18 cellular contexts compared by ENCODE assay signal in the genomic region with DNA sequence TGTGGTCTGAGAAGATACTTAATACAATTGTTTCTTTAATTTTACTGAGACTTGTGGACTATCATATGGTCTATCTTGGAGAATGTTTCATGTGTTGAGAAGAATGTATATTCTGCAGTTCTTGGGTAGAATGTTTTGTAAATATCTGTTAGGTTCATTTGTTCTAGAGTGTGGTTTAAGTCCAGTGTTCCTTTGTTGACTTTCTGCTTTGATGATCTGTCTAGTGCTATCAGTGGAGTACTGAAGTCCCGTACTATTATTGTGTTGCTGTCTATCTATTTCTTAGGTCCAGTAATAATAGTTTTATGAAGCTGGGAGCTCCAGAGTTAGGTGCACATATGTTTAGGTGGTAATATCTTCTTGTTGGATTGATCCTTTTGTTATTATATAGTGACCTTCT. TPM values are rescaled to one million over a fixed set of nuclear protein-coding genes. Genes with fewer than 3 reads are reported as not detected.
DNase-seq lines count a peak whose midpoint lies in the region; ATAC-seq, FAIRE-seq and TF ChIP-seq lines count a peak whose summit lies in the region.
"Had no signal": no experiment of that assay in that cellular context is flagged by ENCODE, and none has a peak within 500 bp of the region (broad histone marks: within the 10 kb centered on the region; RNA-seq: fewer than 3 reads in every experiment).

No MANE protein-coding gene starts in this region.

- no peak overlapping the region for H3K9ac ChIP-seq in HepG2 (ENCODE audit: insufficient read depth, low read depth, low read length)

- no peaks in the 10 kb centered on the region for H3K27me3 Mint-ChIP-seq in Caco-2 (ENCODE audit: insufficient read depth, unreplicated experiment)
- no peaks in the 10 kb centered on the region for H3K27me3 Mint-ChIP-seq in central memory CD8-positive, alpha-beta T cell
- H3K27me3 Mint-ChIP-seq in natural killer cell treated with Interleukin-12 subunit alpha and Interleukin-12 subunit beta and Interleukin-15 and Interleukin-18, amount 100 ng/mL, for 72 hours, result no peaks in the 10 kb centered on the region
- H3K27me3 Mint-ChIP-seq: CD4-positive, alpha-beta T cell had no signal

- H3K36me3 ChIP-seq in Caco-2 (ENCODE audit: control insufficient read depth, insufficient read depth, low read length) (no peaks in the 10 kb centered on the region), HepG2 (replicated peaks in 1 of 2; ENCODE audit: control insufficient read depth in 1 of 2, insufficient read depth in 2 of 2, low read length in 2 of 2) (peaks cover 0 to 5% of the 10 kb centered on the region in 2 experiments; a peak in 1 of 5 replicates)

- in situ Hi-C loops in HepG2 (cut with HindIII; ENCODE audit: extremely low pct_ligation_motif_present, low pct_unique_long_range_greater_than_20kb), result no loop called here

- peaks cover 70% of the 10 kb centered on the region for H3K79me2 ChIP-seq in HepG2 (ENCODE audit: insufficient read depth, low read length)

- peak overlapping the region; percentile 46 for H3K27ac Mint-ChIP-seq in Caco-2 (ENCODE audit: unreplicated experiment)
- H3K27ac Mint-ChIP-seq in central memory CD8-positive, alpha-beta T cell (ENCODE audit: low read depth), result peak overlapping the region; percentile 67
- H3K27ac Mint-ChIP-seq in natural killer cell treated with Interleukin-12 subunit alpha and Interleukin-12 subunit beta and Interleukin-15 and Interleukin-18, amount 100 ng/mL, for 72 hours, result peak overlapping the region; percentile 2 to 82
- H3K27ac Mint-ChIP-seq: CD4-positive, alpha-beta T cell; GM23338 had no signal

- WGBS in HepG2 (ENCODE audit: low lambda C conversion rate), result 22% methylated on average over 1 of the region's 1 CpG

- no peak for TF ChIP-seq POLR2A in HepG2 (IDR thresholded peaks at IDR 0.05; ENCODE audit: insufficient read depth in 1 of 2, low read depth in 2 of 2, low read length in 2 of 2)

- no peak for DNase-seq in Caco-2
- DNase-seq in central memory CD8-positive, alpha-beta T cell (ENCODE audit: low spot score in 2 of 2), result no peak
- no peak for DNase-seq in HepG2 (ENCODE audit: low spot score)
- no peak for DNase-seq in natural killer cell treated with Interleukin-12 subunit alpha and Interleukin-12 subunit beta and Interleukin-15 and Interleukin-18, amount 100 ng/mL, for 72 hours (ENCODE audit: low spot score)
- no peak for DNase-seq in COR-L47 (lab: John Stamatoyannopoulos, UW)
- DNase-seq in NCI-H345 (lab: John Stamatoyannopoulos, UW), result no peak
- DNase-seq: ACHN; Calu3; CD4-positive, alpha-beta T cell; HCEC 1CT; IMR-90 had no signal

- no peak overlapping the region for H3K4me3 Mint-ChIP-seq in Caco-2 (ENCODE audit: unreplicated experiment)
- no peak overlapping the region for H3K4me3 Mint-ChIP-seq in central memory CD8-positive, alpha-beta T cell
- H3K4me3 Mint-ChIP-seq in natural killer cell treated with Interleukin-12 subunit alpha and Interleukin-12 subunit beta and Interleukin-15 and Interleukin-18, amount 100 ng/mL, for 72 hours, result no peak overlapping the region
- H3K4me3 Mint-ChIP-seq: CD4-positive, alpha-beta T cell; GM23338 had no signal

- peaks cover 15% of the 10 kb centered on the region for H3K36me3 Mint-ChIP-seq in Caco-2 (ENCODE audit: insufficient read depth, unreplicated experiment)
- peaks cover 8% of the 10 kb centered on the region for H3K36me3 Mint-ChIP-seq in central memory CD8-positive, alpha-beta T cell (ENCODE audit: insufficient read depth)
- peaks cover 21% of the 10 kb centered on the region for H3K36me3 Mint-ChIP-seq in natural killer cell treated with Interleukin-12 subunit alpha and Interleukin-12 subunit beta and Interleukin-15 and Interleukin-18, amount 100 ng/mL, for 72 hours

- no peak for ATAC-seq in central memory CD8-positive, alpha-beta T cell (replicated peaks; ENCODE audit: extremely low read depth, poor library complexity, severe bottlenecking)
- no peak for ATAC-seq in HepG2
- ATAC-seq in natural killer cell treated with Interleukin-12 subunit alpha and Interleukin-12 subunit beta and Interleukin-15 and Interleukin-18, amount 100 ng/mL, for 72 hours, result no peak
- ATAC-seq: GM23338, K562 had no signal

- POLR2A ChIA-PET in Caco-2 (lab: Charles Lee), result no interaction called here
- POLR2A ChIA-PET in HepG2 (lab: Yijun Ruan, JAX), result no interaction called here

- H3K4me1 Mint-ChIP-seq in Caco-2 (ENCODE audit: low read depth, unreplicated experiment), result peaks cover 37% of the 10 kb centered on the region
- peaks cover 64% of the 10 kb centered on the region for H3K4me1 Mint-ChIP-seq in central memory CD8-positive, alpha-beta T cell
- peaks cover 53 to 65% of the 10 kb centered on the region in 2 donors for H3K4me1 Mint-ChIP-seq in natural killer cell treated with Interleukin-12 subunit alpha and Interleukin-12 subunit beta and Interleukin-15 and Interleukin-18, amount 100 ng/mL, for 72 hours (ENCODE audit: low read depth in 2 of 2)

- TF ChIP-seq EP300 in HepG2 (IDR thresholded peaks at IDR 0.05; ENCODE audit: low read depth in 2 of 2, low read length in 2 of 2) (no peak), HepG2 (CRISPR knock-in tag; IDR thresholded peaks at IDR 0.05; ENCODE audit: borderline replicate concordance) (no peak)

- FAIRE-seq in HepG2 (lab: Jason Lieb, UNC), result peak; percentile 23
- FAIRE-seq: A204.1, GM12891, H54, K562 had no signal

- no peak overlapping the region for H3K4me3 ChIP-seq in Caco-2 (ENCODE audit: low read depth, low read length)
- H3K4me3 ChIP-seq in HepG2 (replicated peaks in 1 of 3; ENCODE audit: insufficient read depth in 1 of 3, low read depth in 2 of 3, low read length in 3 of 3), result no peak overlapping the region
- H3K4me3 ChIP-seq: GM23338, K562 had no signal

- BruUV-seq in Caco-2 (replicated peaks; lab: Mats Ljungman, UMichigan) (no TSS peak), HepG2 (replicated peaks; lab: Mats Ljungman, UMichigan) (no TSS peak)

- CTCF ChIA-PET in Caco-2 (lab: Charles Lee) (no interaction called here), HepG2 (lab: Yijun Ruan, JAX; ENCODE audit: low intra/inter-chr PET ratio, low total read pairs) (no interaction called here)

- H3K27me3 ChIP-seq in Caco-2 (replicated peaks; ENCODE audit: control insufficient read depth, insufficient read depth, low read length), result no peaks in the 10 kb centered on the region
- no peaks in the 10 kb centered on the region for H3K27me3 ChIP-seq in HepG2 (ENCODE audit: control insufficient read depth in 1 of 2, insufficient read depth in 2 of 2, low read length in 2 of 2)

- peaks cover 16% of the 10 kb centered on the region for H3K9me3 Mint-ChIP-seq in Caco-2 (ENCODE audit: unreplicated experiment)
- H3K9me3 Mint-ChIP-seq in central memory CD8-positive, alpha-beta T cell, result no peaks in the 10 kb centered on the region
- peaks cover 7% of the 10 kb centered on the region for H3K9me3 Mint-ChIP-seq in natural killer cell treated with Interleukin-12 subunit alpha and Interleukin-12 subunit beta and Interleukin-15 and Interleukin-18, amount 100 ng/mL, for 72 hours

- H3K4me2 ChIP-seq in HepG2 (ENCODE audit: low read depth, low read length), result 0 out of 2 replicates have a peak overlapping the region, but pooled peaks have one; percentile 11
- H3K4me2 ChIP-seq: GM23338 had no signal

- TF ChIP-seq CTCF in Caco-2 (IDR thresholded peaks at IDR 0.05; ENCODE audit: insufficient read depth in 1 of 2, low read depth in 1 of 2, low read length in 1 of 2, severe bottlenecking in 1 of 2, unreplicated experiment in 1 of 2) (no peak), HepG2 (CRISPR knock-in tag; IDR thresholded peaks at IDR 0.05) (no peak)

- H2AFZ ChIP-seq in HepG2 (ENCODE audit: low read length), result no peak overlapping the region
- H2AFZ ChIP-seq: GM23338 had no signal

- peaks cover 16% of the 10 kb centered on the region; the same call in 1 of the 2 replicates for H3K9me3 ChIP-seq in Caco-2
- H3K9me3 ChIP-seq in HepG2 (ENCODE audit: low read length), result peaks cover 13% of the 10 kb centered on the region; the same call in 1 of the 2 replicates

- no peak overlapping the region for H3K27ac ChIP-seq in HepG2 (ENCODE audit: extremely low read length, insufficient read depth, low read length)
- H3K27ac ChIP-seq: C4-2B, HL-60 had no signal

- peaks cover 4% of the 10 kb centered on the region; the same call in 1 of the 2 replicates for H4K20me1 ChIP-seq in HepG2 (ENCODE audit: insufficient read depth, low read length)

- intact Hi-C loops in Caco-2 (cut with micrococcal nuclease; ENCODE audit: unreplicated experiment), result no loop called here
- intact Hi-C loops in HepG2 (cut with micrococcal nuclease; ENCODE audit: unreplicated experiment), result loop anchor here (5.0 kb wide), 1 partner anchor 37 kb away; a partner anchor contains a TSS

- peaks cover 40% of the 10 kb centered on the region for H3K4me1 ChIP-seq in Caco-2
- H3K4me1 ChIP-seq in HepG2 (ENCODE audit: insufficient read depth, low read length), result peaks cover 36% of the 10 kb centered on the region

- no peak for TF ChIP-seq RAD21 in HepG2 (CRISPR knock-in tag; IDR thresholded peaks at IDR 0.05)

TF ChIP-seq in HepG2, 621 proteins besides CTCF, POLR2A, EP300 and RAD21 (continues in another document):
- no peak for TF ChIP-seq KMT2A (CRISPR knock-in tag; IDR thresholded peaks at IDR 0.05)

RNA-seq across cellular contexts. Expression of a gene that starts 36.1 kb away (rescaled TPM):
- total RNA-seq in Caco-2 (2022), result 85.6 and 89.4 TPM in 2 replicates
- total RNA-seq in HepG2 (2016; rRNA removed; fragmentation: Illumina TruSeq; extraction: Trizol), result 83.3 and 143 TPM in 2 replicates
- total RNA-seq in HepG2 (2016; cell fraction: cytosol; rRNA removed; fragmentation: Illumina TruSeq; extraction: Trizol; ENCODE audit: low read depth), result 6.8 and 9.5 TPM in 2 replicates
- 75.6 and 141 TPM in 2 replicates for total RNA-seq in HepG2 (2016; cell fraction: insoluble cytoplasmic fraction; rRNA removed; fragmentation: Illumina TruSeq; extraction: Trizol)
- 20.0 and 24.2 TPM in 2 replicates for total RNA-seq in HepG2 (2016; cell fraction: membrane; rRNA removed; fragmentation: Illumina TruSeq; extraction: Trizol)
- total RNA-seq in HepG2 (2016; cell fraction: nucleus; rRNA removed; fragmentation: Illumina TruSeq; extraction: Trizol), result 81.7 and 84.7 TPM in 2 replicates
- polyA plus RNA-seq in HepG2 (2011; rRNA removed), result 29.7 and 35.2 TPM in 2 replicates
- 21.8 and 27.0 TPM in 2 replicates for polyA plus RNA-seq in HepG2 (2011; cell fraction: cytosol; rRNA removed)
- polyA plus RNA-seq in HepG2 (2011; cell fraction: nucleus; rRNA removed), result 16.5 and 22.9 TPM in 2 replicates
- polyA plus RNA-seq in HepG2 (2012), result 43.2 and 55.6 TPM in 2 replicates
- polyA plus RNA-seq in HepG2 (2016; cell fraction: cytosol; fragmentation: Illumina TruSeq; extraction: Trizol; ENCODE audit: low read depth), result 2.5 and 3.4 TPM in 2 replicates
- 131 and 137 TPM in 2 replicates for polyA plus RNA-seq in HepG2 (2016; cell fraction: insoluble cytoplasmic fraction; fragmentation: Illumina TruSeq; extraction: Trizol; ENCODE audit: low read depth)
- 10.6 and 10.9 TPM in 2 replicates for polyA plus RNA-seq in HepG2 (2016; cell fraction: membrane; fragmentation: Illumina TruSeq; extraction: Trizol; ENCODE audit: low read depth)
- polyA plus RNA-seq in HepG2 (2016; cell fraction: nucleus; fragmentation: Illumina TruSeq; extraction: Trizol; ENCODE audit: insufficient read depth, low read depth), result 77.5 and 91.9 TPM in 2 replicates
- polyA minus RNA-seq in HepG2 (2011; rRNA and poly(A)+ RNA removed; ENCODE audit: low replicate concordance), result 0.21 and 25.1 TPM in 2 replicates
- 51.9 and 82.7 TPM in 2 replicates for polyA minus RNA-seq in HepG2 (2011; cell fraction: cytosol; rRNA and poly(A)+ RNA removed)
- 85.0 and 104 TPM in 2 replicates for polyA minus RNA-seq in HepG2 (2011; cell fraction: nucleus; rRNA and poly(A)+ RNA removed)
- total RNA-seq in natural killer cell treated with Interleukin-12 subunit alpha and Interleukin-12 subunit beta and Interleukin-15 and Interleukin-18, amount 100 ng/mL, for 72 hours, result 100 to 1,000 TPM; 104 to 111 TPM
